ENCODE assay signal across 9 cellular contexts in the genomic region with DNA sequence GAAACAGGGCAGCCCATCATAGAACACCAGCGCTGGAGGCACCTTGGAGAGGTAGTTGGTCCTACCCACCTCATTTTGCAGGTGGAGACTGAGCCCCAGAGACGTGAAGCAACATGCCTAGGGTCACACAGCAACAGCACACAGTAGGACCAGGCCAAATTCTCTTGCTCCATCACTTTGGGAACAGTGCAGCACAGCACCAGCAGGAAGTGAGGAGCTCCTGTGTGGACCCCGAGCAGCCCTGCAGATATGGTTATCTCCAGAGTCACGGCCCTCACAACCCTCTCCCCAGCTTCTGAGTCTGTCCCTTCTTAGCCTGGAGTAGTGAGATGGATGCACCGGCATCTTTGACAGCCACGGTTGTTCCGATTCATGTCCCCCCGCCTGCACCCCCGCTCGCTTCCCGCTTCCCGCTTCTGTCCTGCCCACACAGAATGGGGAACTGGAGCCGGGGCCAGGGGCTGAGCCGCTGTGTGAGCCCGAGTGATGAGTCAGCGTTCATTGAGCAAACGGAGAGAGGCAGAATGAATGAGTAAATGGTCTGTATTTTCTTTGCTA.
DNase-seq lines count a peak whose midpoint lies in the region; ATAC-seq and TF ChIP-seq lines count a peak whose summit lies in the region.
"Had no signal": no experiment of that assay in that cellular context is flagged by ENCODE, and none has a peak within 500 bp of the region (broad histone marks: within the 10 kb centered on the region; RNA-seq: fewer than 3 reads in every experiment).

No MANE protein-coding gene starts in this region.

- no peaks in the 10 kb centered on the region for H3K27me3 ChIP-seq in aorta (ENCODE audit: control insufficient read depth in 1 of 2, insufficient read depth in 2 of 2, low read length in 1 of 2)

- peak overlapping the region; percentile 85 to 94 for H3K27ac Mint-ChIP-seq in natural killer cell treated with Interleukin-12 subunit alpha and Interleukin-12 subunit beta and Interleukin-15 and Interleukin-18, amount 100 ng/mL, for 72 hours
- H3K27ac Mint-ChIP-seq in natural killer cell (no peak overlapping the region), mesothelial cell of epicardium (no peak overlapping the region)
- H3K27ac Mint-ChIP-seq in activated naive CD8-positive, alpha-beta T cell treated with anti-CD3 and anti-CD28 coated beads for 36 hours: peak overlapping the region; percentile 2

- no peaks in the 10 kb centered on the region for H3K4me1 ChIP-seq in aorta (ENCODE audit: control insufficient read depth in 1 of 2, insufficient read depth in 2 of 2, low read length in 2 of 2)

- no peaks in the 10 kb centered on the region for H3K9me3 ChIP-seq in aorta (ENCODE audit: control insufficient read depth, low read length)

- 35 to 37% methylated on average over 17 of the region's 17 CpGs for WGBS in aorta, 2 donors

- no peaks in the 10 kb centered on the region for H3K27me3 Mint-ChIP-seq in natural killer cell treated with Interleukin-12 subunit alpha and Interleukin-12 subunit beta and Interleukin-15 and Interleukin-18, amount 100 ng/mL, for 72 hours
- H3K27me3 Mint-ChIP-seq in natural killer cell (ENCODE audit: low read depth in 2 of 2): peaks cover 8 to 18% of the 10 kb centered on the region in 2 donors
- H3K27me3 Mint-ChIP-seq in activated naive CD8-positive, alpha-beta T cell treated with anti-CD3 and anti-CD28 coated beads for 36 hours: peaks cover 3% of the 10 kb centered on the region
- peaks cover 33% of the 10 kb centered on the region for H3K27me3 Mint-ChIP-seq in mesothelial cell of epicardium (ENCODE audit: low read depth)

- H3K4me3 Mint-ChIP-seq in natural killer cell treated with Interleukin-12 subunit alpha and Interleukin-12 subunit beta and Interleukin-15 and Interleukin-18, amount 100 ng/mL, for 72 hours: no peak overlapping the region
- H3K4me3 Mint-ChIP-seq in natural killer cell (no peak overlapping the region), mesothelial cell of epicardium (no peak overlapping the region)
- no peak overlapping the region for H3K4me3 Mint-ChIP-seq in activated naive CD8-positive, alpha-beta T cell treated with anti-CD3 and anti-CD28 coated beads for 36 hours

- no peak for DNase-seq in natural killer cell treated with Interleukin-12 subunit alpha and Interleukin-12 subunit beta and Interleukin-15 and Interleukin-18, amount 100 ng/mL, for 72 hours (ENCODE audit: low spot score)
- DNase-seq in natural killer cell: no peak
- DNase-seq in activated naive CD8-positive, alpha-beta T cell treated with anti-CD3 and anti-CD28 coated beads for 36 hours: no peak
- DNase-seq in left kidney (ENCODE audit: low read depth, low spot score): peak; percentile 86
- DNase-seq in aorta: peak; percentile 79 to 90
- DNase-seq in mesothelial cell of epicardium (ENCODE audit: low spot score in 2 of 2, unreplicated experiment in 2 of 2): no peak
- DNase-seq in stimulated activated CD4-positive, alpha-beta T cell treated with anti-CD3 and anti-CD28 coated beads, Interleukin-2, amount 100 ng/mL, for 24 hours: no peak
- DNase-seq: T-helper 2 cell had no signal

- H3K4me3 ChIP-seq in aorta (ENCODE audit: low read length in 2 of 2): no peak overlapping the region

- intact Hi-C loops in natural killer cell (cut with micrococcal nuclease) (loop anchor here (5.0 kb wide), 1 partner anchor 73 kb away; a partner anchor contains a TSS), aorta (cut with DNase I) (no loop called here)

- TF ChIP-seq CTCF in natural killer cell (IDR thresholded peaks at IDR 0.05) (no peak), mesothelial cell of epicardium (IDR thresholded peaks at IDR 0.05; ENCODE audit: unreplicated experiment) (no peak)

- no peak overlapping the region for H3K27ac ChIP-seq in aorta (ENCODE audit: low read depth in 1 of 2, low read length in 2 of 2)

- no peaks in the 10 kb centered on the region for H3K36me3 ChIP-seq in aorta (ENCODE audit: control insufficient read depth in 1 of 2, insufficient read depth in 2 of 2, low read length in 1 of 2)

- no peaks in the 10 kb centered on the region for H3K36me3 Mint-ChIP-seq in natural killer cell treated with Interleukin-12 subunit alpha and Interleukin-12 subunit beta and Interleukin-15 and Interleukin-18, amount 100 ng/mL, for 72 hours
- H3K36me3 Mint-ChIP-seq in natural killer cell (no peaks in the 10 kb centered on the region), mesothelial cell of epicardium (no peaks in the 10 kb centered on the region)
- no peaks in the 10 kb centered on the region for H3K36me3 Mint-ChIP-seq in activated naive CD8-positive, alpha-beta T cell treated with anti-CD3 and anti-CD28 coated beads for 36 hours

- no peaks in the 10 kb centered on the region for H3K9me3 Mint-ChIP-seq in natural killer cell treated with Interleukin-12 subunit alpha and Interleukin-12 subunit beta and Interleukin-15 and Interleukin-18, amount 100 ng/mL, for 72 hours
- H3K9me3 Mint-ChIP-seq in natural killer cell (no peaks in the 10 kb centered on the region), mesothelial cell of epicardium (no peaks in the 10 kb centered on the region)
- H3K9me3 Mint-ChIP-seq in activated naive CD8-positive, alpha-beta T cell treated with anti-CD3 and anti-CD28 coated beads for 36 hours: peaks cover 1% of the 10 kb centered on the region

- peaks cover 74 to 92% of the 10 kb centered on the region in 2 donors for H3K4me1 Mint-ChIP-seq in natural killer cell treated with Interleukin-12 subunit alpha and Interleukin-12 subunit beta and Interleukin-15 and Interleukin-18, amount 100 ng/mL, for 72 hours (ENCODE audit: low read depth in 2 of 2)
- peaks cover 14 to 19% of the 10 kb centered on the region in 2 donors for H3K4me1 Mint-ChIP-seq in natural killer cell
- peaks cover 56% of the 10 kb centered on the region for H3K4me1 Mint-ChIP-seq in activated naive CD8-positive, alpha-beta T cell treated with anti-CD3 and anti-CD28 coated beads for 36 hours
- peaks cover 2% of the 10 kb centered on the region for H3K4me1 Mint-ChIP-seq in mesothelial cell of epicardium

- ATAC-seq in natural killer cell treated with Interleukin-12 subunit alpha and Interleukin-12 subunit beta and Interleukin-15 and Interleukin-18, amount 100 ng/mL, for 72 hours: no peak
- ATAC-seq in natural killer cell: no peak
- no peak for ATAC-seq in aorta (ENCODE audit: low FRiP score)
- ATAC-seq in HG03520 (IDR thresholded peaks at IDR 0.05; ENCODE audit: unreplicated experiment): no peak

Comparison
In these comparisons a context has a peak if more than half of its experiments do, and no peak if none do; other contexts are left out.
1. H3K27ac Mint-ChIP-seq: peak in natural killer cell treated with Interleukin-12 subunit alpha and Interleukin-12 subunit beta and Interleukin-15 and Interleukin-18, amount 100 ng/mL, for 72 hours (2 of 2) and activated naive CD8-positive, alpha-beta T cell treated with anti-CD3 and anti-CD28 coated beads for 36 hours (single experiment); none in natural killer cell (0 of 2) and mesothelial cell of epicardium (single experiment).
2. DNase-seq: peak in left kidney (single experiment) and aorta (2 of 2); none in natural killer cell treated with Interleukin-12 subunit alpha and Interleukin-12 subunit beta and Interleukin-15 and Interleukin-18, amount 100 ng/mL, for 72 hours (single experiment), natural killer cell (single experiment), activated naive CD8-positive, alpha-beta T cell treated with anti-CD3 and anti-CD28 coated beads for 36 hours (single experiment), mesothelial cell of epicardium (0 of 2) and stimulated activated CD4-positive, alpha-beta T cell treated with anti-CD3 and anti-CD28 coated beads, Interleukin-2, amount 100 ng/mL, for 24 hours (0 of 2).